38 cellular contexts compared by ENCODE assay signal in the genomic region with DNA sequence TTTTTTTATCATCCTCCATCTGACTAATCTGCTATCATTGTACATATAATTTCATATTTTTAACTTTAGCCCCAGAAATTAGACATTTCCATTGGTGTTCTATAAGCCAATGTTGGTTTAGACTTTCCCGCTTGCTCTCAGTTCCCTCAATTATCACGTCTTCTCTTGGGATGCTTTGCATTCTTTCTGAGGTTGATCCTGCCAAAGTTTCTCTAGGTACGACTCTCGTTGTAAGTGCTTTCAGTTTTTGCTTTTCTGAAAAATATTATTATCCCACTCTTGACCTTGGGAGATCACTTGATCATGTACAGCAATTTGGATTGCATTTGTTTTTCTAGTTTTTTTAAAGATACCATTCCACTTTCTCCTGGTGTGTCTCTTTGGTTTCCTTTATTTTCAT.
"Had no signal": no experiment of that assay in that cellular context is flagged by ENCODE, and none has a peak within 500 bp of the region (broad histone marks: within the 10 kb centered on the region; RNA-seq: fewer than 3 reads in every experiment).

No MANE protein-coding gene starts in this region.

- FAIRE-seq: bronchial epithelial cell, TTC549 had no signal

- H3K4me1 Mint-ChIP-seq: activated B cell treated with CpG ODN at 0.5 μM for 24 hours; activated CD4-positive, alpha-beta T cell treated with anti-CD3 and anti-CD28 coated beads, Interleukin-2, amount 10 ng/mL, durations not matched to agents 24 days and 14 days; activated naive CD8-positive, alpha-beta T cell treated with anti-CD3 and anti-CD28 coated beads for 36 hours; activated T-helper 17 cell treated with anti-CD3 and anti-CD28 coated beads, Interleukin-2, amount 50 U/mL, for 72 hours; brain; central memory CD8-positive, alpha-beta T cell had no signal

- H3K27ac Mint-ChIP-seq: activated B cell treated with CpG ODN at 0.5 μM for 24 hours; activated CD4-positive, alpha-beta memory T cell treated with anti-CD3 and anti-CD28 coated beads for 36 hours; activated CD4-positive, alpha-beta T cell treated with anti-CD3 and anti-CD28 coated beads, Interleukin-2, amount 10 ng/mL, durations not matched to agents 24 days and 14 days; activated CD8-positive, alpha-beta T cell treated with anti-CD3 and anti-CD28 coated beads for 36 hours; activated naive CD4-positive, alpha-beta T cell treated with anti-CD3 and anti-CD28 coated beads for 36 hours; activated naive CD4-positive, alpha-beta T cell treated with anti-CD3 and anti-CD28 coated beads, Interleukin-2, amount 50 U/mL, for 72 hours; activated naive CD8-positive, alpha-beta T cell treated with anti-CD3 and anti-CD28 coated beads for 36 hours; activated T-cell treated with anti-CD3 and anti-CD28 coated beads, Interleukin-2, amount 50 U/mL, for 72 hours; activated T-helper 1 cell treated with anti-CD3 and anti-CD28 coated beads, Interleukin-12 subunit alpha, Interleukin-12 subunit beta, Interleukin-2, Interleukin-4 antibody, amounts not matched to agents 30 ng/mL and 10 ng/mL and 1 ng/mL, durations not matched to agents 14 hours and 24 hours and 36 hours; activated T-helper 17 cell treated with anti-CD3 and anti-CD28 coated beads, Interleukin-2, amount 50 U/mL, for 72 hours; brain; T-helper 1 cell treated with Interleukin-12 subunit alpha and Interleukin-12 subunit beta and Interleukin-4 antibody, amounts not matched to agents 30 μg/mL and 1 μg/mL, for 36 hours; T-helper 2 cell treated with Interferon-gamma antibody and Interleukin-4, amounts not matched to agents 5 μg/mL and 100 μg/mL, for 36 hours had no signal

- H3K4me3 ChIP-seq: adrenal gland, ascending aorta, cardiac muscle cell had no signal

- H3K36me3 ChIP-seq: adrenal gland, ascending aorta, cardiac muscle cell had no signal

- H3K9me3 Mint-ChIP-seq: activated B cell treated with CpG ODN at 0.5 μM for 24 hours; activated CD4-positive, alpha-beta memory T cell treated with anti-CD3 and anti-CD28 coated beads for 36 hours; activated CD4-positive, alpha-beta T cell treated with anti-CD3 and anti-CD28 coated beads, Interleukin-2, amount 10 ng/mL, durations not matched to agents 24 days and 14 days; activated CD8-positive, alpha-beta T cell treated with anti-CD3 and anti-CD28 coated beads for 36 hours; activated naive CD4-positive, alpha-beta T cell treated with anti-CD3 and anti-CD28 coated beads for 36 hours; activated naive CD4-positive, alpha-beta T cell treated with anti-CD3 and anti-CD28 coated beads, Interleukin-2, amount 50 U/mL, for 72 hours; activated naive CD8-positive, alpha-beta T cell treated with anti-CD3 and anti-CD28 coated beads for 36 hours; activated T-cell treated with anti-CD3 and anti-CD28 coated beads, Interleukin-2, amount 50 U/mL, for 4 hours; activated T-cell treated with anti-CD3 and anti-CD28 coated beads, Interleukin-2, amount 50 U/mL, for 72 hours; activated T-helper 1 cell treated with anti-CD3 and anti-CD28 coated beads, Interleukin-12 subunit alpha, Interleukin-12 subunit beta, Interleukin-2, Interleukin-4 antibody, amounts not matched to agents 30 ng/mL and 10 ng/mL and 1 ng/mL, durations not matched to agents 14 hours and 24 hours and 36 hours; activated T-helper 17 cell treated with anti-CD3 and anti-CD28 coated beads, Interleukin-2, amount 50 U/mL, for 72 hours; brain; T-helper 1 cell treated with Interleukin-12 subunit alpha and Interleukin-12 subunit beta and Interleukin-4 antibody, amounts not matched to agents 30 μg/mL and 1 μg/mL, for 36 hours; T-helper 2 cell treated with Interferon-gamma antibody and Interleukin-4, amounts not matched to agents 5 μg/mL and 100 μg/mL, for 36 hours had no signal

- H3K4me1 ChIP-seq: ascending aorta had no signal

- H3K27me3 Mint-ChIP-seq: activated B cell treated with CpG ODN at 0.5 μM for 24 hours; activated CD4-positive, alpha-beta T cell treated with anti-CD3 and anti-CD28 coated beads, Interleukin-2, amount 10 ng/mL, durations not matched to agents 24 days and 14 days; activated CD8-positive, alpha-beta T cell treated with anti-CD3 and anti-CD28 coated beads for 36 hours; brain; central memory CD8-positive, alpha-beta T cell had no signal

- H3K36me3 Mint-ChIP-seq: activated CD4-positive, alpha-beta memory T cell treated with anti-CD3 and anti-CD28 coated beads for 36 hours; activated naive CD4-positive, alpha-beta T cell treated with anti-CD3 and anti-CD28 coated beads, Interleukin-2, amount 50 U/mL, for 72 hours; activated naive CD8-positive, alpha-beta T cell treated with anti-CD3 and anti-CD28 coated beads for 36 hours; brain had no signal

- H3K27me3 ChIP-seq: adrenal gland, ascending aorta, cardiac muscle cell had no signal

- H3K4me3 Mint-ChIP-seq: activated B cell treated with CpG ODN at 0.5 μM for 24 hours; activated CD4-positive, alpha-beta memory T cell treated with anti-CD3 and anti-CD28 coated beads for 36 hours; activated CD4-positive, alpha-beta T cell treated with anti-CD3 and anti-CD28 coated beads, Interleukin-2, amount 10 ng/mL, durations not matched to agents 24 days and 14 days; activated CD8-positive, alpha-beta T cell treated with anti-CD3 and anti-CD28 coated beads for 36 hours; activated naive CD4-positive, alpha-beta T cell treated with anti-CD3 and anti-CD28 coated beads for 36 hours; activated naive CD8-positive, alpha-beta T cell treated with anti-CD3 and anti-CD28 coated beads for 36 hours; activated T-cell treated with anti-CD3 and anti-CD28 coated beads, Interleukin-2, amount 50 U/mL, for 4 hours; activated T-cell treated with anti-CD3 and anti-CD28 coated beads, Interleukin-2, amount 50 U/mL, for 72 hours; activated T-helper 1 cell treated with anti-CD3 and anti-CD28 coated beads, Interleukin-12 subunit alpha, Interleukin-12 subunit beta, Interleukin-2, Interleukin-4 antibody, amounts not matched to agents 30 ng/mL and 10 ng/mL and 1 ng/mL, durations not matched to agents 14 hours and 24 hours and 36 hours; activated T-helper 17 cell treated with anti-CD3 and anti-CD28 coated beads, Interleukin-2, amount 50 U/mL, for 72 hours; brain; central memory CD8-positive, alpha-beta T cell; T-helper 1 cell treated with Interleukin-12 subunit alpha and Interleukin-12 subunit beta and Interleukin-4 antibody, amounts not matched to agents 30 μg/mL and 1 μg/mL, for 36 hours; T-helper 2 cell treated with Interferon-gamma antibody and Interleukin-4, amounts not matched to agents 5 μg/mL and 100 μg/mL, for 36 hours had no signal

- DNase-seq: activated B cell treated with CpG ODN at 0.5 μM for 24 hours; activated CD4-positive, alpha-beta memory T cell treated with anti-CD3 and anti-CD28 coated beads for 36 hours; activated CD4-positive, alpha-beta T cell treated with anti-CD3 and anti-CD28 coated beads for 4 hours; activated CD4-positive, alpha-beta T cell treated with anti-CD3 and anti-CD28 coated beads, Interleukin-2, amount 10 ng/mL, durations not matched to agents 24 days and 14 days; activated CD4-positive, alpha-beta T cell treated with anti-CD3 and anti-CD28 coated beads, Interleukin-2, amount 50 U/mL, for 1 hour; activated CD4-positive, alpha-beta T cell treated with anti-CD3 and anti-CD28 coated beads, Interleukin-2, amount 50 U/mL, for 4 hours; activated CD4-positive, CD25-positive, alpha-beta regulatory T cell treated with anti-CD3 and anti-CD28 coated beads, Interleukin-2, amount 50 U/mL, for 72 hours; activated CD8-positive, alpha-beta memory T cell treated with anti-CD3 and anti-CD28 coated beads, Interleukin-2, amount 50 U/mL, for 4 hours; activated CD8-positive, alpha-beta T cell treated with anti-CD3 and anti-CD28 coated beads for 36 hours; activated effector memory CD4-positive, alpha-beta T cell treated with anti-CD3 and anti-CD28 coated beads, Interleukin-2, amount 50 U/mL, for 16 hours; activated gamma-delta T cell treated with Interleukin-2 at 50 U/mL for 16 hours; activated naive CD4-positive, alpha-beta T cell; activated naive CD4-positive, alpha-beta T cell treated with anti-CD3 and anti-CD28 coated beads for 36 hours; activated naive CD4-positive, alpha-beta T cell treated with anti-CD3 and anti-CD28 coated beads, Interleukin-2, amount 50 U/mL, for 16 hours; activated naive CD8-positive, alpha-beta T cell treated with anti-CD3 and anti-CD28 coated beads for 36 hours; activated T-cell treated with anti-CD3 and anti-CD28 coated beads for 4 hours; activated T-cell treated with anti-CD3 and anti-CD28 coated beads, Interleukin-2, amount 50 U/mL, for 1 hour; activated T-cell treated with anti-CD3 and anti-CD28 coated beads, Interleukin-2, amount 50 U/mL, for 4 hours; activated T-cell treated with anti-CD3 and anti-CD28 coated beads, Interleukin-2, amount 50 U/mL, for 72 hours; adrenal gland; amygdala; caudate nucleus; cerebellar nuclear complex; T-helper 1 cell; T-helper 2 cell; T-helper 9 cell had no signal

- H3K9me3 ChIP-seq: adrenal gland, ascending aorta had no signal

- H3K27ac ChIP-seq: adrenal gland, ascending aorta, cardiac muscle cell, VCaP had no signal
